25 cellular contexts compared by ENCODE assay signal in the genomic region with DNA sequence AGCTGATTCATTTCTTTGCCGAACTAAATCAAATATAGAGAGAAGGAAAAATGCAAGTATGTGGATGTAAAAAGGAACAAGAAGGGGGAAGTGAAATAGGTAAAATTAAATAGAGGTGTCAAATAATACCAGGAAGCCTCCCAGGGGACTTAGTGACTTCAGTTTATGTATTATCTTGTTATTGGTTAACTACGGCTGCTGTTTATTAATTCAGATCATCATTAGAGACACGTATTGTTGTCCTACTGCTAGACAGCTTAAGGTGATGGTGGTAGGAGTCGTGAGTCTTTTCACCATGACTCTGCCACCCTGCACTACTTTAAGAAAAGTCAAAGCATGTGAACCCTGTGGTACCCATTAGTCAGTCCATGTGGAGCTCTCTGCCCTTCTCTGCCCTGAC.
"Had no signal": no experiment of that assay in that cellular context is flagged by ENCODE, and none has a peak within 500 bp of the region (broad histone marks: within the 10 kb centered on the region; RNA-seq: fewer than 3 reads in every experiment).

No MANE protein-coding gene starts in this region.

- H3K27ac Mint-ChIP-seq: activated B cell treated with CpG ODN at 0.5 μM for 24 hours; activated CD8-positive, alpha-beta T cell treated with anti-CD3 and anti-CD28 coated beads for 36 hours; activated T-helper 17 cell treated with anti-CD3 and anti-CD28 coated beads, Interleukin-2, amount 50 U/mL, for 72 hours; effector memory CD8-positive, alpha-beta T cell; progenitor cell of endocrine pancreas had no signal

- H3K4me1 Mint-ChIP-seq: activated B cell treated with CpG ODN at 0.5 μM for 24 hours; activated T-helper 17 cell treated with anti-CD3 and anti-CD28 coated beads, Interleukin-2, amount 50 U/mL, for 72 hours had no signal

- H3K9me3 Mint-ChIP-seq: activated B cell treated with CpG ODN at 0.5 μM for 24 hours; activated CD8-positive, alpha-beta T cell treated with anti-CD3 and anti-CD28 coated beads for 36 hours; activated T-cell treated with anti-CD3 and anti-CD28 coated beads, Interleukin-2, amount 50 U/mL, for 4 hours; activated T-helper 17 cell treated with anti-CD3 and anti-CD28 coated beads, Interleukin-2, amount 50 U/mL, for 72 hours; effector memory CD8-positive, alpha-beta T cell had no signal

- H3K9me3 ChIP-seq: gastrocnemius medialis, ovary, right lobe of liver, testis, transverse colon had no signal

- H3K4me3 Mint-ChIP-seq: activated B cell treated with CpG ODN at 0.5 μM for 24 hours; activated CD8-positive, alpha-beta T cell treated with anti-CD3 and anti-CD28 coated beads for 36 hours; activated T-cell treated with anti-CD3 and anti-CD28 coated beads, Interleukin-2, amount 50 U/mL, for 4 hours; activated T-helper 17 cell treated with anti-CD3 and anti-CD28 coated beads, Interleukin-2, amount 50 U/mL, for 72 hours; effector memory CD8-positive, alpha-beta T cell had no signal

- ATAC-seq: activated CD8-positive, alpha-beta T cell treated with anti-CD3 and anti-CD28 coated beads for 36 hours; activated T-cell treated with anti-CD3 and anti-CD28 coated beads, Interleukin-2, amount 50 U/mL, for 4 hours; activated T-helper 17 cell treated with anti-CD3 and anti-CD28 coated beads, Interleukin-2, amount 50 U/mL, for 72 hours; effector memory CD8-positive, alpha-beta T cell; gastrocnemius medialis; left cardiac atrium; left ventricle myocardium superior; right lobe of liver; stimulated activated naive CD8-positive, alpha-beta T cell treated with anti-CD3 and anti-CD28 coated beads, Interleukin-15, Interleukin-2, amounts not matched to agents 100 U/mL and 50 U/mL, for 24 hours had no signal

- H3K27me3 Mint-ChIP-seq: activated B cell treated with CpG ODN at 0.5 μM for 24 hours, progenitor cell of endocrine pancreas had no signal

- DNase-seq: activated B cell treated with CpG ODN at 0.5 μM for 24 hours; activated CD4-positive, alpha-beta T cell treated with anti-CD3 and anti-CD28 coated beads, Interleukin-2, amount 50 U/mL, for 1 hour; activated CD8-positive, alpha-beta T cell treated with anti-CD3 and anti-CD28 coated beads for 36 hours; activated gamma-delta T cell treated with Interleukin-2 at 50 U/mL for 16 hours; activated naive CD4-positive, alpha-beta T cell treated with anti-CD3 and anti-CD28 coated beads, Interleukin-2, amount 50 U/mL, for 16 hours; activated T-cell treated with anti-CD3 and anti-CD28 coated beads, Interleukin-2, amount 50 U/mL, for 4 hours; amniotic stem cell; brain microvascular endothelial cell; dorsolateral prefrontal cortex; effector memory CD8-positive, alpha-beta T cell; erythroblast; gastrocnemius medialis; glutamatergic neuron; islet precursor cell; left cardiac atrium; left ventricle myocardium superior; ovary; right lobe of liver; stimulated activated CD4-positive, alpha-beta T cell treated with anti-CD3 and anti-CD28 coated beads, Interleukin-12 subunit alpha, Interleukin-12 subunit beta, amount 100 ng/mL, for 4 hours; stimulated activated CD4-positive, alpha-beta T cell treated with anti-CD3 and anti-CD28 coated beads, Interleukin-4, amount 100 ng/mL, for 1 hour; stimulated activated naive CD8-positive, alpha-beta T cell treated with anti-CD3 and anti-CD28 coated beads, Interleukin-15, Interleukin-2, amounts not matched to agents 100 U/mL and 50 U/mL, for 24 hours; testis; transverse colon had no signal
